Comparison of ENCODE assay signal across 8 cellular contexts in genomic region chr9:101397746-101398334, GRCh38. TPM values are rescaled to one million over a fixed set of nuclear protein-coding genes. Genes with fewer than 3 reads are reported as not detected.
DNase-seq lines count a peak whose midpoint lies in the region; ATAC-seq and TF ChIP-seq lines count a peak whose summit lies in the region.

No MANE protein-coding gene starts in this region.

- H3K4me3 ChIP-seq in left ventricle myocardium inferior = peak overlapping the region; percentile 85

- H3K4me3 Mint-ChIP-seq in central memory CD8-positive, alpha-beta T cell = peak overlapping the region; percentile 96

- no peak for TF ChIP-seq CTCF in left ventricle myocardium inferior (IDR thresholded peaks at IDR 0.05; ENCODE audit: borderline replicate concordance)

- no peak for ATAC-seq in left cardiac atrium
- peak; percentile 3 for ATAC-seq in central memory CD8-positive, alpha-beta T cell (replicated peaks; ENCODE audit: extremely low read depth, poor library complexity, severe bottlenecking)

- H3K27me3 ChIP-seq in left ventricle myocardium inferior (ENCODE audit: low read depth) = no peaks in the 10 kb centered on the region

- peaks cover 28% of the 10 kb centered on the region for H3K9me3 ChIP-seq in left ventricle myocardium inferior (replicated peaks)

- H3K27ac ChIP-seq in left ventricle myocardium inferior (replicated peaks) = peak overlapping the region; percentile 93

- intact Hi-C loops in left ventricle myocardium inferior (cut with micrococcal nuclease) = no loop called here
- intact Hi-C loops in left cardiac atrium (cut with DNase I) = loop anchor here in 1 of 2 donors (10.0 kb wide), 1 partner anchor 137 kb away; the partner anchor contains the start of gene RNF20

- DNase-seq in left ventricle myocardium inferior (no peak), left cardiac atrium (no peak), NCI-H146 (lab: John Stamatoyannopoulos, UW) (peak; percentile 5), myocyte (ENCODE audit: low read depth) (peak; percentile 18), DMS114 treated with DMSO at 0.1 percent for 48 hours (lab: John Stamatoyannopoulos, UW; ENCODE audit: unreplicated experiment) (no peak), inferior parietal cortex (ENCODE audit: extremely low spot score) (no peak)
- no peak for DNase-seq in central memory CD8-positive, alpha-beta T cell (ENCODE audit: low spot score in 2 of 2)
- DNase-seq in activated CD4-positive, CD25-positive, alpha-beta regulatory T cell (lab: John Stamatoyannopoulos, UW) = no peak

- peaks cover 35% of the 10 kb centered on the region for H3K36me3 ChIP-seq in left ventricle myocardium inferior

- no peaks in the 10 kb centered on the region for H3K27me3 Mint-ChIP-seq in central memory CD8-positive, alpha-beta T cell

- peaks cover 83% of the 10 kb centered on the region for H3K4me1 ChIP-seq in left ventricle myocardium inferior

- no peaks in the 10 kb centered on the region for H3K9me3 Mint-ChIP-seq in central memory CD8-positive, alpha-beta T cell

- H3K4me1 Mint-ChIP-seq in central memory CD8-positive, alpha-beta T cell = peaks cover 73% of the 10 kb centered on the region

- H3K27ac Mint-ChIP-seq in central memory CD8-positive, alpha-beta T cell (ENCODE audit: low read depth) = peak overlapping the region; percentile 99

- H3K36me3 Mint-ChIP-seq in central memory CD8-positive, alpha-beta T cell (ENCODE audit: insufficient read depth) = peaks cover 30% of the 10 kb centered on the region

RNA-seq across cellular contexts. Expression of gene MRPL50, which starts 0.6 kb away (rescaled TPM):
- total RNA-seq in left ventricle myocardium inferior (17.3 TPM), left cardiac atrium (10 to 100 TPM; 15.0 to 19.9 TPM), myocyte (15.8 and 20.2 TPM in 2 replicates)
- polyA plus RNA-seq in myocyte (2012) = 6.9 TPM

RNA-seq across cellular contexts. Expression of gene ZNF189, which starts 0.8 kb away (rescaled TPM):
- total RNA-seq in left ventricle myocardium inferior (18.8 TPM), left cardiac atrium (10 to 100 TPM; 18.9 to 36.7 TPM), myocyte (19.0 and 23.7 TPM in 2 replicates)
- 6.7 TPM for polyA plus RNA-seq in myocyte (2012)

RNA-seq across cellular contexts. Expression of gene BAAT, which starts 13.0 kb away (rescaled TPM):
- total RNA-seq in left ventricle myocardium inferior (not detected), left cardiac atrium (under 1 TPM in 1 of 2 donors, not detected in 1; 0.16 TPM), myocyte (0.37 and 1.8 TPM in 2 replicates)
- 0.03 TPM for polyA plus RNA-seq in myocyte (2012)

RNA-seq across cellular contexts. Expression of gene ALDOB, which starts 37.7 kb away (rescaled TPM):
- total RNA-seq in left ventricle myocardium inferior = 0.41 TPM
- total RNA-seq in left cardiac atrium = 1 to 10 TPM in 1 of 2 donors, under 1 TPM in 1; 0.53 to 1.4 TPM
- not detected in 2 replicates for total RNA-seq in myocyte
- polyA plus RNA-seq in myocyte (2012) = 0.13 TPM

Comparison
In these comparisons a context has a peak if more than half of its experiments do, and no peak if none do; other contexts are left out.
1. DNase-seq: peak in NCI-H146 (single experiment) and myocyte (single experiment); none in left ventricle myocardium inferior (single experiment), left cardiac atrium (single experiment), central memory CD8-positive, alpha-beta T cell (0 of 2), DMS114 treated with DMSO at 0.1 percent for 48 hours (single experiment), activated CD4-positive, CD25-positive, alpha-beta regulatory T cell (0 of 4) and inferior parietal cortex (single experiment).